Comparison of ENCODE assay signal across 13 cellular contexts in the genomic region with DNA sequence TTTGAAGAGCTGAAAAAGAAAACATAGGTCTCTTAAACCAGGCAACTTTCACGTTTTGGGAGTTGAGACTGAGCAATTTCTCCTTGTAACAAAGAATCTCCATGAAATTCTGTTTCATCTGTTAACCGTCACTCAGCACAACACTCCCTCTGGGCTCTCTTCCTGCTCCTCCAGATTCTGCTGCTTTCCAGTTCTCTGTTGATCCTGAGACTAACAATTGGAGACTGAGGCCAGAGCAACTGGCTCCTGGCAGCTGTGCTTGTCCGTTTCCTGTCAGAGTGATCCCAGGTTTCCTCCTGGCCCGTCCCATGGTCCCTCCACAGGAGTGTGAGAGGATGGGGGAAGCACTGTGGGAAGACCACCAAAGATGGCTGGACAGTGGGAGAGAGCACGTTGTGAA. TPM values are rescaled to one million over a fixed set of nuclear protein-coding genes. Genes with fewer than 3 reads are reported as not detected.
DNase-seq lines count a peak whose midpoint lies in the region; ATAC-seq and TF ChIP-seq lines count a peak whose summit lies in the region.
"Had no signal": no experiment of that assay in that cellular context is flagged by ENCODE, and none has a peak within 500 bp of the region (broad histone marks: within the 10 kb centered on the region; RNA-seq: fewer than 3 reads in every experiment).

No MANE protein-coding gene starts in this region.

- no peak for ATAC-seq in CD4-positive, alpha-beta T cell (ENCODE audit: poor library complexity)
- ATAC-seq in RWPE2 (ENCODE audit: low read depth) (no peak; the same call in 2 of the 3 replicates), Right ventricle myocardium superior (ENCODE audit: poor library complexity) (peak; percentile 57)

- intact Hi-C loops in CD4-positive, alpha-beta T cell (cut with DNase I, micrococcal nuclease): no loop called here
- intact Hi-C loops in Right ventricle myocardium superior (cut with DNase I) (no loop called here), lower leg skin (cut with DNase I; ENCODE audit: low total_unique reads) (no loop called here)

- no peaks in the 10 kb centered on the region for H3K27me3 Mint-ChIP-seq in CD4-positive, alpha-beta T cell
- H3K27me3 Mint-ChIP-seq in nephron (ENCODE audit: low read depth): no peaks in the 10 kb centered on the region
- H3K27me3 Mint-ChIP-seq: activated B cell treated with CpG ODN at 0.5 μM for 24 hours; dendritic cell treated with granulocyte-macrophage colony-stimulating factor and Interleukin-4, amounts not matched to agents 40 ng/mL and 50 ng/mL, for 4 days had no signal

- H3K4me3 Mint-ChIP-seq in CD4-positive, alpha-beta T cell: no peak overlapping the region
- H3K4me3 Mint-ChIP-seq in nephron: peak overlapping the region in 1 of 3 experiments; percentile 10
- H3K4me3 Mint-ChIP-seq: activated B cell treated with CpG ODN at 0.5 μM for 24 hours; dendritic cell treated with granulocyte-macrophage colony-stimulating factor and Interleukin-4, amounts not matched to agents 40 ng/mL and 50 ng/mL, for 4 days had no signal

- no peak for DNase-seq in CD4-positive, alpha-beta T cell
- DNase-seq in RWPE2 (ENCODE audit: low spot score) (no peak), Right ventricle myocardium superior (no peak), NCI-H526 (lab: John Stamatoyannopoulos, UW) (no peak), lower leg skin (ENCODE audit: low spot score in 2 of 2) (no peak), NCI-H748 treated with DMSO at 0.1 percent for 48 hours (lab: John Stamatoyannopoulos, UW) (no peak), DMS53 (lab: John Stamatoyannopoulos, UW) (no peak)
- DNase-seq: activated B cell treated with CpG ODN at 0.5 μM for 24 hours; activated effector memory CD4-positive, alpha-beta T cell treated with Interleukin-2 at 50 U/mL for 16 hours; GOT3; stimulated activated naive CD4-positive, alpha-beta T cell had no signal

- H3K36me3 ChIP-seq in RWPE2 (ENCODE audit: low read depth): peaks cover 87% of the 10 kb centered on the region

- H3K9me3 Mint-ChIP-seq in CD4-positive, alpha-beta T cell: no peaks in the 10 kb centered on the region
- H3K9me3 Mint-ChIP-seq in nephron: no peaks in the 10 kb centered on the region
- H3K9me3 Mint-ChIP-seq: activated B cell treated with CpG ODN at 0.5 μM for 24 hours; dendritic cell treated with granulocyte-macrophage colony-stimulating factor and Interleukin-4, amounts not matched to agents 40 ng/mL and 50 ng/mL, for 4 days had no signal

- no peaks in the 10 kb centered on the region for H3K27me3 ChIP-seq in CD4-positive, alpha-beta T cell (ENCODE audit: control insufficient read depth, insufficient read depth, low read length)
- no peaks in the 10 kb centered on the region for H3K27me3 ChIP-seq in RWPE2 (ENCODE audit: insufficient read depth, poor library complexity, severe bottlenecking)

- TF ChIP-seq POLR2A in lower leg skin (IDR thresholded peaks at IDR 0.05): no peak

- no peak overlapping the region for H3K27ac ChIP-seq in CD4-positive, alpha-beta T cell (ENCODE audit: low read depth, low read length)
- peak overlapping the region; percentile 28 for H3K27ac ChIP-seq in RWPE2 (ENCODE audit: poor library complexity, severe bottlenecking)

- peaks cover 14% of the 10 kb centered on the region for H3K4me1 ChIP-seq in RWPE2 (ENCODE audit: insufficient read depth, poor library complexity, severe bottlenecking)

- H3K4me1 Mint-ChIP-seq in CD4-positive, alpha-beta T cell (ENCODE audit: low read depth): peaks cover 20% of the 10 kb centered on the region
- H3K4me1 Mint-ChIP-seq in nephron: peaks cover 41% of the 10 kb centered on the region

- H3K9me3 ChIP-seq in CD4-positive, alpha-beta T cell (ENCODE audit: control insufficient read depth, low read length): no peaks in the 10 kb centered on the region
- H3K9me3 ChIP-seq in RWPE2 (ENCODE audit: severe bottlenecking): no peaks in the 10 kb centered on the region

- WGBS in lower leg skin, 2 donors: 55 to 58% methylated on average over 5 of the region's 5 CpGs

- POLR2A ChIA-PET in CD4-positive, alpha-beta T cell (lab: Charles Lee): no interaction called here

- H3K4me3 ChIP-seq in RWPE2 (ENCODE audit: severe bottlenecking) (no peak overlapping the region), lower leg skin (ENCODE audit: low read depth, poor library complexity, severe bottlenecking) (no peak overlapping the region)

- peak overlapping the region; percentile 22 for H3K27ac Mint-ChIP-seq in CD4-positive, alpha-beta T cell
- peak overlapping the region; percentile 57 to 85 (median 78) for H3K27ac Mint-ChIP-seq in nephron
- H3K27ac Mint-ChIP-seq: activated B cell treated with CpG ODN at 0.5 μM for 24 hours; dendritic cell treated with granulocyte-macrophage colony-stimulating factor and Interleukin-4, amounts not matched to agents 40 ng/mL and 50 ng/mL, for 4 days had no signal

- no peak for TF ChIP-seq CTCF in CD4-positive, alpha-beta T cell (IDR thresholded peaks at IDR 0.05)
- no peak for TF ChIP-seq CTCF in RWPE2 (IDR thresholded peaks at IDR 0.05; ENCODE audit: poor library complexity, severe bottlenecking)
- no peak for TF ChIP-seq CTCF in nephron (IDR thresholded peaks at IDR 0.05; ENCODE audit: unreplicated experiment in 3 of 3)
- TF ChIP-seq CTCF in lower leg skin (IDR thresholded peaks at IDR 0.05): no peak

- CTCF ChIA-PET in CD4-positive, alpha-beta T cell (lab: Charles Lee): no interaction called here

- peaks cover 86% of the 10 kb centered on the region for H3K36me3 Mint-ChIP-seq in CD4-positive, alpha-beta T cell (ENCODE audit: low read depth)
- peaks cover 74% of the 10 kb centered on the region for H3K36me3 Mint-ChIP-seq in nephron (ENCODE audit: low read depth)

RNA-seq across cellular contexts. Expression of a gene that starts 32.5 kb away (rescaled TPM):
- 100 to 1,000 TPM; 411 to 412 TPM for total RNA-seq in CD4-positive, alpha-beta T cell
- total RNA-seq in Right ventricle myocardium superior (113 TPM), lower leg skin (100 to 1,000 TPM; 153 to 227 (median 197) TPM)

RNA-seq across cellular contexts. Expression of a gene that starts 43.8 kb away (rescaled TPM):
- 10 to 100 TPM; 17.3 to 18.3 TPM for total RNA-seq in CD4-positive, alpha-beta T cell
- total RNA-seq in Right ventricle myocardium superior (1.7 TPM), lower leg skin (10 to 100 TPM; 13.6 to 21.0 (median 17.2) TPM)
